In the genomic region with DNA sequence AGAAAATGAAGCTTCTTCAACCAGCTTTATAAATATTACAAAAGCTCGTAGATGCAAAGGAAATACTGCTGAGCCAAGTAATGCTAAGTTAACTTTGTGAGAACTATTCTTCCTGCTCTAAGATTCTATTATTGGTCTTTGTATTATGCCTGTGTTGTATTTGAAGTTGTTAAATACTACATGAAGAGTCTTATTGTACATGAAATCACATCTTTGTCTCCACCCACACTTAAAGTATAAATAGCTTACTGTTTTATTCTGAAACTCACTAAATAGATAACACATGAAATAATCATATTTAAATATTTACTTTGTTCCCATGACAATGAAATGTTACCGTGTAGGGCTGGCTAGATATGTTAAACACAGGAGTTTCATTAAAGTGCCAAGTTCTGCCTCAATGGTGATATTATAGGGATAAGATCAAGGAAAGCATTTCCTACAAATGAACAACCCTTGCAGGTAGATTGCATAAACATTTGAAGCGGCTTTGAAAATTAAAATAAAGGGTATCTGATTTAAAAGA, we compare ENCODE assay signal across 19 cellular contexts.
A peak's percentile ranks its signal among the peaks of the same experiment; 100 is the strongest.
DNase-seq lines count a peak whose midpoint lies in the region; ATAC-seq, FAIRE-seq and TF ChIP-seq lines count a peak whose summit lies in the region.
"Had no signal": no experiment of that assay in that cellular context is flagged by ENCODE, and none has a peak within 500 bp of the region (broad histone marks: within the 10 kb centered on the region; RNA-seq: fewer than 3 reads in every experiment).

No MANE protein-coding gene starts in this region.

- peaks cover 12% of the 10 kb centered on the region for H3K4me1 ChIP-seq in body of pancreas
- peaks cover 5 to 8% (median 8%) of the 10 kb centered on the region in 3 donors for H3K4me1 ChIP-seq in pancreas
- H3K4me1 ChIP-seq: BE2C had no signal

- FAIRE-seq in pancreas (lab: Jason Lieb, UNC), result no peak
- FAIRE-seq: A204.1, GM12878 had no signal

- ATAC-seq in body of pancreas, result peak; percentile 77
- peak; percentile 49 to 86 (median 82) for ATAC-seq in pancreas
- no peak for ATAC-seq in Right ventricle myocardium superior (ENCODE audit: poor library complexity)
- ATAC-seq: GM12878 had no signal

- H3K36me3 ChIP-seq in body of pancreas (replicated peaks in 1 of 2; ENCODE audit: insufficient read depth in 1 of 2, low read depth in 2 of 2) (no peaks in the 10 kb centered on the region), pancreas (no peaks in the 10 kb centered on the region)
- H3K36me3 ChIP-seq: BE2C had no signal

- WGBS in body of pancreas, 2 donors, result 14 to 19% methylated on average over 3 of the region's 3 CpGs
- 14 to 17% methylated on average over 3 of the region's 3 CpGs for WGBS in pancreas, 2 donors

- H3K9me3 ChIP-seq in body of pancreas (no peaks in the 10 kb centered on the region), pancreas (no peaks in the 10 kb centered on the region)
- H3K9me3 ChIP-seq: BE2C had no signal

- peak overlapping the region; percentile 27 for H3K27ac ChIP-seq in 22Rv1
- H3K27ac ChIP-seq in body of pancreas, result no peak overlapping the region
- H3K27ac ChIP-seq in pancreas, result no peak overlapping the region
- H3K27ac ChIP-seq: HL-60 had no signal

- DNase-seq in NCI-H748 (lab: John Stamatoyannopoulos, UW; ENCODE audit: unreplicated experiment) (peak; percentile 48), body of pancreas (no peak), pancreas (no peak), Right ventricle myocardium superior (no peak), COR-L47 (lab: John Stamatoyannopoulos, UW) (no peak)
- DNase-seq: ACHN; BE2C; C1 segment of cervical spinal cord; CD4-positive, CD25-positive, alpha-beta regulatory T cell; CD8-positive, alpha-beta memory T cell; DMS153; DND-41; EL; GOT3; H7 had no signal

- no peak for TF ChIP-seq CTCF in 22Rv1 (IDR thresholded peaks at IDR 0.05)
- no peak for TF ChIP-seq CTCF in body of pancreas (IDR thresholded peaks at IDR 0.05)
- TF ChIP-seq CTCF in pancreas (IDR thresholded peaks at IDR 0.05), result no peak

- no peaks in the 10 kb centered on the region for H3K27me3 ChIP-seq in body of pancreas
- H3K27me3 ChIP-seq in pancreas, result no peaks in the 10 kb centered on the region
- H3K27me3 ChIP-seq: BE2C had no signal

- TF ChIP-seq POLR2A in body of pancreas (IDR thresholded peaks at IDR 0.05), result no peak

- intact Hi-C loops in body of pancreas (cut with DNase I), result no loop called here
- intact Hi-C loops in pancreas (cut with DNase I), result no loop called here
- intact Hi-C loops in Right ventricle myocardium superior (cut with DNase I), result no loop called here

- no peak overlapping the region for H3K4me3 ChIP-seq in body of pancreas
- H3K4me3 ChIP-seq in pancreas, result no peak overlapping the region
- H3K4me3 ChIP-seq: GM12878 had no signal
